13 cellular contexts compared by ENCODE assay signal in the genomic region with DNA sequence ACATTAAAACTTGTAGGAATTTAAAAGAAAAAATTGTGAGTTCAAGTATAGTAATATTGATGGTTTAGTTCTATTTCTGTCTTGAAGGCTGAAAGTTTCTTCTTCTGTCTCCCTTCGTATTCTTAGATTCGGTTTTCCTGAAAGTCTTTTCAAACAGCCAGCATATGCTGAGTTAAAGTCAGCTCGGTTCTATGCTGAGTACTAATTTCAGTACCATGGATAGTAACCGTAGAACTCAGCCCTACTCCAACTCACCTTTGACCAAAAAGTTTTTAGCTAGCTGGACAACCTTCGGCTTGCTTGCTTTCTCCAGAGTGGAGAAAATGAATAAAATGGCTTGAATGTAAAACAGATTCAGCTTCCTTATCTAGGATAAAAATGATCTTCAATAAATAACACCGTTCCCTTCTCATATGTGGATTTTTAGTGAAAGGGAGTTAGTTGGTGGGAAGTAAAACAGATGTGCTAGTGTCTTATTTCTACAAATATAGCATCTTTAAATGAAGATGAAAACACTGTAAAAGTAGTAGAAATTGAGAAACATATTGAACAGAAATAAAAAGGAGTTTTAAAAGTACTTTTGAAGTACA. TPM values are rescaled to one million over a fixed set of nuclear protein-coding genes. Genes with fewer than 3 reads are reported as not detected.
DNase-seq lines count a peak whose midpoint lies in the region; ATAC-seq, FAIRE-seq and TF ChIP-seq lines count a peak whose summit lies in the region.
"Had no signal": no experiment of that assay in that cellular context is flagged by ENCODE, and none has a peak within 500 bp of the region (broad histone marks: within the 10 kb centered on the region; RNA-seq: fewer than 3 reads in every experiment).

No MANE protein-coding gene starts in this region.

- H3K27ac ChIP-seq in GM23338 (ENCODE audit: low read depth) (no peak overlapping the region), MM.1S (ENCODE audit: low read length) (no peak overlapping the region), mesenchymal stem cell (ENCODE audit: low read length, poor library complexity, severe bottlenecking) (no peak overlapping the region)
- H3K27ac ChIP-seq: body of pancreas, right atrium auricular region had no signal

- no peak overlapping the region for H4K8ac ChIP-seq in mesenchymal stem cell (ENCODE audit: low read length)

- H4K20me1 ChIP-seq in GM23338 (replicated peaks; ENCODE audit: insufficient read depth): peaks cover 39% of the 10 kb centered on the region
- H4K20me1 ChIP-seq in MM.1S (ENCODE audit: insufficient read depth, low read length): no peaks in the 10 kb centered on the region

- no peak overlapping the region for H2BK5ac ChIP-seq in mesenchymal stem cell (ENCODE audit: low read depth, low read length, poor library complexity, severe bottlenecking)

- H3K4me1 ChIP-seq in GM23338 (ENCODE audit: insufficient read depth) (peaks cover 26% of the 10 kb centered on the region), MM.1S (ENCODE audit: low read length) (no peaks in the 10 kb centered on the region), mesenchymal stem cell (ENCODE audit: control insufficient read depth, insufficient read depth, low read depth, low read length) (peaks cover 21% of the 10 kb centered on the region)

- H2AK5ac ChIP-seq in mesenchymal stem cell (ENCODE audit: low read length, severe bottlenecking): no peak overlapping the region

- H3K4me3 Mint-ChIP-seq in GM23338 (no peak overlapping the region), T-helper 17 cell (no peak overlapping the region), T-cell (no peak overlapping the region)
- H3K4me3 Mint-ChIP-seq: memory B cell had no signal

- no peak overlapping the region for H3K23ac ChIP-seq in mesenchymal stem cell (ENCODE audit: low read length in 2 of 2)

- CTCF ChIA-PET in T-cell (lab: Charles Lee): no interaction called here

- no peaks in the 10 kb centered on the region for H3K9me2 ChIP-seq in GM23338 (ENCODE audit: insufficient read depth)
- H3K9me2 ChIP-seq in MM.1S (replicated peaks; ENCODE audit: insufficient read depth, low read length): no peaks in the 10 kb centered on the region

- H3K4me1 Mint-ChIP-seq in GM23338: peaks cover 40% of the 10 kb centered on the region
- peaks cover 5% of the 10 kb centered on the region for H3K4me1 Mint-ChIP-seq in T-helper 17 cell
- peaks cover 12 to 20% (median 15%) of the 10 kb centered on the region in 3 donors for H3K4me1 Mint-ChIP-seq in T-cell

- H3K18ac ChIP-seq in mesenchymal stem cell (ENCODE audit: low read depth in 1 of 2, low read length in 2 of 2): no peak overlapping the region

- no peak overlapping the region for H3K9ac ChIP-seq in MM.1S (ENCODE audit: low read length)
- H3K9ac ChIP-seq in mesenchymal stem cell (ENCODE audit: low read length): no peak overlapping the region

- H3K36me3 Mint-ChIP-seq in GM23338 (ENCODE audit: low read depth) (no peaks in the 10 kb centered on the region; the same call in 2 of the 3 replicates), T-helper 17 cell (ENCODE audit: low read depth) (no peaks in the 10 kb centered on the region), T-cell (no peaks in the 10 kb centered on the region)
- H3K36me3 Mint-ChIP-seq: memory B cell had no signal

- no peak overlapping the region for H2BK15ac ChIP-seq in mesenchymal stem cell (ENCODE audit: low read depth, poor library complexity, severe bottlenecking)

- no peak overlapping the region for H3K4me2 ChIP-seq in GM23338
- H3K4me2 ChIP-seq in MM.1S (ENCODE audit: low read depth, low read length): no peak overlapping the region
- no peak overlapping the region for H3K4me2 ChIP-seq in mesenchymal stem cell (ENCODE audit: low read length, poor library complexity, severe bottlenecking)

- peak; percentile 82 for DNase-seq in GM23338 (ENCODE audit: low spot score)
- peak; percentile 40 for DNase-seq in MM.1S
- DNase-seq in bronchial epithelial cell (ENCODE audit: low read depth): peak; percentile 38
- peak; percentile 18 for DNase-seq in mesenchymal stem cell
- DNase-seq in NCI-H1417 treated with DMSO at 0.1 percent for 48 hours (lab: John Stamatoyannopoulos, UW): no peak
- DNase-seq in T-helper 17 cell: no peak
- DNase-seq in NCI-H1417 (lab: John Stamatoyannopoulos, UW): no peak
- no peak for DNase-seq in T-cell
- DNase-seq: activated CD8-positive, alpha-beta memory T cell treated with anti-CD3 and anti-CD28 coated beads, Interleukin-2, amount 50 U/mL, for 48 hours; body of pancreas; NCI-H446 had no signal

- H3K9me3 Mint-ChIP-seq in GM23338: peaks cover 5% of the 10 kb centered on the region; the same call in 1 of the 3 replicates
- peaks cover 0 to 12% (median 7%) of the 10 kb centered on the region in 3 donors for H3K9me3 Mint-ChIP-seq in T-cell

- H3K27me3 Mint-ChIP-seq in GM23338 (ENCODE audit: insufficient read depth, low read depth, poor library complexity) (peaks cover 97% of the 10 kb centered on the region), T-helper 17 cell (peaks cover 67% of the 10 kb centered on the region), T-cell (peaks cover 69 to 74% of the 10 kb centered on the region in 2 donors)

- H3K9me3 ChIP-seq in MM.1S (replicated peaks; ENCODE audit: insufficient read depth, low read length): no peaks in the 10 kb centered on the region; the same call in 1 of the 2 replicates
- H3K9me3 ChIP-seq in mesenchymal stem cell (ENCODE audit: control insufficient read depth, low read length): peaks cover 4% of the 10 kb centered on the region
- no peaks in the 10 kb centered on the region for H3K9me3 ChIP-seq in T-helper 17 cell (ENCODE audit: control insufficient read depth, low read length, poor library complexity, severe bottlenecking)
- H3K9me3 ChIP-seq: body of pancreas, right atrium auricular region had no signal

- H3K14ac ChIP-seq in mesenchymal stem cell (ENCODE audit: low read length in 2 of 2): no peak overlapping the region

- H3K36me3 ChIP-seq in GM23338 (ENCODE audit: insufficient read depth) (no peaks in the 10 kb centered on the region), MM.1S (replicated peaks; ENCODE audit: insufficient read depth, low read length) (no peaks in the 10 kb centered on the region), bronchial epithelial cell (ENCODE audit: control insufficient read depth, insufficient read depth, low read length) (no peaks in the 10 kb centered on the region), mesenchymal stem cell (ENCODE audit: control insufficient read depth in 1 of 2, insufficient read depth in 2 of 2, low read depth in 1 of 2, low read length in 2 of 2) (no peaks in the 10 kb centered on the region)
- H3K36me3 ChIP-seq: right atrium auricular region had no signal

- WGBS in mesenchymal stem cell: 0% methylated on average over 1 of the region's 6 CpGs

- H3K4me3 ChIP-seq in GM23338 (no peak overlapping the region), MM.1S (ENCODE audit: low read length) (no peak overlapping the region), bronchial epithelial cell (ENCODE audit: low read depth, low read length) (no peak overlapping the region), mesenchymal stem cell (ENCODE audit: insufficient read depth in 1 of 2, low read depth in 1 of 2, low read length in 2 of 2) (no peak overlapping the region)
- H3K4me3 ChIP-seq: body of pancreas, right atrium auricular region had no signal

- H2AFZ ChIP-seq in GM23338: no peak overlapping the region
- no peak overlapping the region for H2AFZ ChIP-seq in MM.1S (ENCODE audit: low read length)
- no peak overlapping the region for H2AFZ ChIP-seq in mesenchymal stem cell (ENCODE audit: low read depth, low read length)

- no peak for TF ChIP-seq CTCF in GM23338 (conservative IDR thresholded peaks at IDR 0.05; ENCODE audit: low read depth in 2 of 2)
- no peak for TF ChIP-seq CTCF in MM.1S (IDR thresholded peaks at IDR 0.05; ENCODE audit: low read length)
- TF ChIP-seq CTCF in bronchial epithelial cell (IDR thresholded peaks at IDR 0.05; ENCODE audit: insufficient read depth, low read length, severe bottlenecking): no peak

- no peak for FAIRE-seq in bronchial epithelial cell (lab: Jason Lieb, UNC)

- H3K79me2 ChIP-seq in GM23338 (replicated peaks; ENCODE audit: insufficient read depth) (no peaks in the 10 kb centered on the region), MM.1S (ENCODE audit: low read length) (no peaks in the 10 kb centered on the region)

- ATAC-seq in GM23338: no peak
- ATAC-seq in T-helper 17 cell: no peak
- no peak for ATAC-seq in T-cell (replicated peaks in 1 of 4)
- ATAC-seq: body of pancreas had no signal

- no peak overlapping the region for H3K4ac ChIP-seq in mesenchymal stem cell (ENCODE audit: low read depth in 1 of 2, low read length in 2 of 2)

- no peak overlapping the region for H2BK12ac ChIP-seq in mesenchymal stem cell (ENCODE audit: low read length in 2 of 2)

- H3F3A ChIP-seq in GM23338 (replicated peaks; ENCODE audit: low read depth) (peaks cover 12% of the 10 kb centered on the region), MM.1S (ENCODE audit: insufficient read depth, low read length) (no peaks in the 10 kb centered on the region)

- H2BK120ac ChIP-seq in mesenchymal stem cell (ENCODE audit: low read depth, low read length): no peak overlapping the region

- H4K91ac ChIP-seq in mesenchymal stem cell (ENCODE audit: low read length): no peak overlapping the region

- H3K27ac Mint-ChIP-seq in GM23338 (no peak overlapping the region), T-helper 17 cell (no peak overlapping the region), T-cell (no peak overlapping the region)
- H3K27ac Mint-ChIP-seq: memory B cell had no signal

- H3K27me3 ChIP-seq in GM23338 (ENCODE audit: insufficient read depth) (peaks cover 100% of the 10 kb centered on the region), MM.1S (replicated peaks; ENCODE audit: insufficient read depth, low read length) (no peaks in the 10 kb centered on the region), bronchial epithelial cell (ENCODE audit: control insufficient read depth, insufficient read depth, low read length) (peaks cover 35% of the 10 kb centered on the region), mesenchymal stem cell (ENCODE audit: control insufficient read depth in 1 of 2, insufficient read depth in 1 of 2, low read length in 2 of 2) (peaks cover 66 to 75% of the 10 kb centered on the region in 2 experiments)

- POLR2A ChIA-PET in T-cell (lab: Charles Lee): no interaction called here

- no peaks in the 10 kb centered on the region for H3K79me1 ChIP-seq in mesenchymal stem cell (replicated peaks; ENCODE audit: low read length, poor library complexity, severe bottlenecking)

TF ChIP-seq in GM23338, 12 proteins besides CTCF, POLR2A, EP300 and RAD21 (continues in another document):
- TF ChIP-seq POLR2AphosphoS5 (IDR thresholded peaks at IDR 0.05; ENCODE audit: low read depth): no peak

RNA-seq across cellular contexts. Expression of a gene that starts 5.2 kb away (rescaled TPM):
- not detected in 2 replicates for total RNA-seq in GM23338 (2014; rRNA removed; shearing (Covaris generic))
- polyA plus RNA-seq in GM23338 (2016; fragmentation: Nextera tagmentation; extraction: Ambion mirVana): not detected in 2 replicates
- total RNA-seq in bronchial epithelial cell (not detected in 2 replicates), T-helper 17 cell (not detected), T-cell (not detected)
- polyA plus RNA-seq in mesenchymal stem cell (2013, experiment 1 of 2): not detected
- not detected for polyA plus RNA-seq in mesenchymal stem cell (2013, experiment 2 of 2)
- total RNA-seq: body of pancreas, right atrium auricular region had no signal

Comparison
In these comparisons a context has a peak if more than half of its experiments do, and no peak if none do; other contexts are left out.
1. DNase-seq: peak in GM23338 (single experiment), MM.1S (single experiment), bronchial epithelial cell (single experiment) and mesenchymal stem cell (single experiment); none in NCI-H1417 treated with DMSO at 0.1 percent for 48 hours (single experiment), T-helper 17 cell (0 of 3), NCI-H1417 (0 of 3) and T-cell (0 of 34).